ENCODE assay signal across 1 cellular context in the genomic region with DNA sequence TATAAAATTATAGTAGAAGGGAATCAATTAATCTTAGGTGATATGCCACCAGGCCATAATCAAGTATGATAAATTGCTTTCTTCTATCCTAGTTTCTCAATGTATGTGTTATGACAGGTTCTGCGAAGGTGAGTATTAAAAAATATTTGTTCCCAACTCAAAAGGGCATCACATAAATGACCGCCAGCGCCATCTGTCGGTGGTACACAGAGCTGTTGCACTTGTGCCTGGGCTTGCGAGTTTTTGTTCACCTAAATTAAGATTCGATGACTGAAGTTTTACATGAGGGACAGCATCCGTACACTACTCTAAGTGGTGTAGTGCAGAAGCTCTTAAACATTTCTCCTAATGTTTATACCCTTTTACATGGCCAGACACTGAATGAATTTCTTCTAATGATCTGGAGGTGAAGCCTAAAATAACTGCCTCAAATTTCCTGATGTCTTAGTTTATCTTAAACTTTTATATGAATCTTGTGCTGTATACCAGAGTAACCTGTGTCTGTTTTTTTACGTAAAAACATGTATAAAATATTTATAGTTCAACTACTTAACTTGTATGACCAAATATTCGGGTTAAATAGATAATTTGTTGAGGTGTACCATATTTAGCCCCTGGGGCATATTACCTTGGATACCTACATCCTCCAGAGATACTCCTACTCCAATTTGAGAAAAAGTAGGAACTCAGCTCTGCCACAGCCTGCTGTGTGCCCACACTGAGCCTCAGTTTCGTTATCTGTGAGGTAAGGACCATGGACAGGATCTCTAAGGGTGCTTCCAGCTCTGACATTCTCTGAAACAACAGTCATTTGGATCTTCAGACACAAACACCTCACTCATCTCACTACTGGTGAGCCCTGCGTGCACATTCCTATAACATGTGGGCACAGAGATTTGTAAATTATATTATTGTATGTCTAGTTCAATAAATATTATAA.
TF ChIP-seq lines count a peak whose summit lies in the region.

No MANE protein-coding gene starts in this region.

TF ChIP-seq in H1, 55 proteins besides CTCF, POLR2A, EP300 and RAD21 (continued from another document):
- TF ChIP-seq SUZ12 (IDR thresholded peaks at IDR 0.05; ENCODE audit: low read length) (no peak), YY1 (IDR thresholded peaks at IDR 0.05; ENCODE audit: low read depth, low read length) (no peak), CHD2 (IDR thresholded peaks at IDR 0.05; ENCODE audit: low read length) (no peak)
TF ChIP-seq in H1: peak in this region for 0.
